In genomic region chr7:50860174-50860573, GRCh38 we compare ENCODE assay signal across 28 cellular contexts.
A peak's percentile ranks its signal among the peaks of the same experiment; 100 is the strongest.
DNase-seq lines count a peak whose midpoint lies in the region; ATAC-seq, FAIRE-seq and TF ChIP-seq lines count a peak whose summit lies in the region.
"Had no signal": no experiment of that assay in that cellular context is flagged by ENCODE, and none has a peak within 500 bp of the region (broad histone marks: within the 10 kb centered on the region; RNA-seq: fewer than 3 reads in every experiment).

No MANE protein-coding gene starts in this region.

- H2BK12ac ChIP-seq in H1 (ENCODE audit: low read depth, low read length): no peak overlapping the region

- no peak overlapping the region for H3K9ac ChIP-seq in H1 (replicated peaks in 1 of 4; ENCODE audit: extremely low read depth in 1 of 4, low read depth in 3 of 4, low read length in 3 of 4)
- no peak overlapping the region for H3K9ac ChIP-seq in neural progenitor cell
- H3K9ac ChIP-seq: BLaER1 had no signal

- POLR2A ChIA-PET in H1 (lab: Charles Lee; ENCODE audit: partially characterized antibody): no interaction called here

- H2BK20ac ChIP-seq in H1 (ENCODE audit: low read length): no peak overlapping the region

- no peaks in the 10 kb centered on the region for H3K23me2 ChIP-seq in H1 (ENCODE audit: low read depth, low read length)

- no peaks in the 10 kb centered on the region for H3K27me3 ChIP-seq in H1 (replicated peaks in 1 of 4; ENCODE audit: control insufficient read depth in 3 of 4, extremely low read depth in 1 of 4, insufficient read depth in 3 of 4, low read length in 3 of 4)
- peaks cover 0 to 11% (median 0%) of the 10 kb centered on the region in 4 donors for H3K27me3 ChIP-seq in esophagus muscularis mucosa
- H3K27me3 ChIP-seq in neural progenitor cell: no peaks in the 10 kb centered on the region
- no peaks in the 10 kb centered on the region for H3K27me3 ChIP-seq in vagina
- H3K27me3 ChIP-seq: BE2C, BLaER1 had no signal

- H3K4me1 ChIP-seq in H1 (replicated peaks in 1 of 4; ENCODE audit: control insufficient read depth in 3 of 4, insufficient read depth in 4 of 4, low read length in 3 of 4): peaks cover 0 to under 1% (median 0%) of the 10 kb centered on the region in 4 experiments; a peak in 2 of 7 replicates
- H3K4me1 ChIP-seq in esophagus muscularis mucosa: no peaks in the 10 kb centered on the region
- H3K4me1 ChIP-seq in neural progenitor cell: peaks cover 11% of the 10 kb centered on the region
- no peaks in the 10 kb centered on the region for H3K4me1 ChIP-seq in vagina
- H3K4me1 ChIP-seq: BE2C had no signal

- no peak overlapping the region for H4K8ac ChIP-seq in H1 (ENCODE audit: extremely low read depth, insufficient read depth, low read length)

- ATAC-seq in left colon (no peak), HG03457 (IDR thresholded peaks at IDR 0.05; ENCODE audit: unreplicated experiment) (no peak)
- ATAC-seq: GM12878 had no signal

- H3K18ac ChIP-seq in H1 (ENCODE audit: extremely low read depth, low read length): no peak overlapping the region

- peak overlapping the region; percentile 16 for H4K91ac ChIP-seq in H1 (replicated peaks; ENCODE audit: insufficient read length, low read length)

- no peak overlapping the region for H3K14ac ChIP-seq in H1 (ENCODE audit: insufficient read length)

- no peak overlapping the region for H2BK5ac ChIP-seq in H1 (ENCODE audit: low read depth, low read length)

- no peak for FAIRE-seq in H1 (lab: Jason Lieb, UNC)
- FAIRE-seq: A204.1, GM12878, GM12892, GM18507 had no signal

- H3K36me3 ChIP-seq in H1 (ENCODE audit: control insufficient read depth in 2 of 4, insufficient read depth in 4 of 4, low read length in 3 of 4) (no peaks in the 10 kb centered on the region), esophagus muscularis mucosa (no peaks in the 10 kb centered on the region), neural progenitor cell (no peaks in the 10 kb centered on the region), vagina (no peaks in the 10 kb centered on the region)
- H3K36me3 ChIP-seq: BE2C, BLaER1 had no signal

- no peak overlapping the region for H3K23ac ChIP-seq in H1 (ENCODE audit: insufficient read length)

- H2AK5ac ChIP-seq in H1 (ENCODE audit: low read depth, low read length): no peak overlapping the region

- peak overlapping the region; percentile 35 for H3K4me3 Mint-ChIP-seq in neural progenitor cell
- H3K4me3 Mint-ChIP-seq: CD14-positive monocyte; CD4-positive, alpha-beta memory T cell; CD4-positive, CD25-positive, alpha-beta regulatory T cell; CD8-positive, alpha-beta memory T cell had no signal

- TF ChIP-seq POLR2A in H1 (IDR thresholded peaks at IDR 0.05; ENCODE audit: control extremely low read depth in 1 of 2, low read depth in 2 of 2, low read length in 2 of 2) (no peak), esophagus muscularis mucosa (IDR thresholded peaks at IDR 0.05; ENCODE audit: low read depth) (no peak), vagina (IDR thresholded peaks at IDR 0.05) (no peak)

- H3K79me1 ChIP-seq in H1 (ENCODE audit: low read depth, low read length): no peaks in the 10 kb centered on the region

- no peaks in the 10 kb centered on the region for H3K36me3 Mint-ChIP-seq in neural progenitor cell
- H3K36me3 Mint-ChIP-seq: CD14-positive monocyte; CD4-positive, alpha-beta memory T cell; CD4-positive, CD25-positive, alpha-beta regulatory T cell; CD8-positive, alpha-beta memory T cell had no signal

- H3K27ac Mint-ChIP-seq in neural progenitor cell: no peak overlapping the region
- H3K27ac Mint-ChIP-seq: CD14-positive monocyte; CD4-positive, alpha-beta memory T cell; CD4-positive, CD25-positive, alpha-beta regulatory T cell; CD8-positive, alpha-beta memory T cell had no signal

- no peak overlapping the region for H3K4me3 ChIP-seq in H1 (ENCODE audit: extremely low read depth in 1 of 4, insufficient read depth in 2 of 4, low read depth in 3 of 4, low read length in 4 of 4)
- no peak overlapping the region for H3K4me3 ChIP-seq in esophagus muscularis mucosa
- H3K4me3 ChIP-seq in neural progenitor cell: no peak overlapping the region
- no peak overlapping the region for H3K4me3 ChIP-seq in vagina
- H3K4me3 ChIP-seq: BLaER1, GM12878 had no signal

- H4K20me1 ChIP-seq in H1 (replicated peaks in 1 of 2; ENCODE audit: control insufficient read depth in 1 of 2, insufficient read depth in 2 of 2, low read length in 2 of 2) (no peaks in the 10 kb centered on the region), neural progenitor cell (ENCODE audit: low read depth) (no peaks in the 10 kb centered on the region)
- H4K20me1 ChIP-seq: BLaER1 had no signal

- no peak for TF ChIP-seq EP300 in H1 (IDR thresholded peaks at IDR 0.05; ENCODE audit: borderline replicate concordance in 1 of 2, low read depth in 2 of 2, low read length in 2 of 2)
- TF ChIP-seq EP300 in esophagus muscularis mucosa (IDR thresholded peaks at IDR 0.05): no peak

- CTCF ChIA-PET in H1 (lab: Charles Lee; ENCODE audit: partially characterized antibody): interaction anchor here (1.5 kb wide), 1 partner anchor 140 kb away, joined by 4 read pairs; no protein-coding TSS in a partner anchor

- peaks cover 4% of the 10 kb centered on the region for H3K27me3 Mint-ChIP-seq in neural progenitor cell (ENCODE audit: insufficient read depth, low read depth)
- H3K27me3 Mint-ChIP-seq: CD4-positive, CD25-positive, alpha-beta regulatory T cell had no signal

- peaks cover 3% of the 10 kb centered on the region for H3F3A ChIP-seq in neural progenitor cell (ENCODE audit: low read depth)

- no peak overlapping the region for H2BK120ac ChIP-seq in H1 (replicated peaks; ENCODE audit: low read depth, low read length)

- H3K4me1 Mint-ChIP-seq in neural progenitor cell: no peaks in the 10 kb centered on the region
- H3K4me1 Mint-ChIP-seq: CD14-positive monocyte; CD4-positive, CD25-positive, alpha-beta regulatory T cell; CD8-positive, alpha-beta memory T cell had no signal

- H3K27ac ChIP-seq in H1 (ENCODE audit: low read depth, low read length) (no peak overlapping the region), esophagus muscularis mucosa (replicated peaks in 1 of 4) (no peak overlapping the region), neural progenitor cell (no peak overlapping the region), vagina (no peak overlapping the region)
- H3K27ac ChIP-seq: BLaER1 had no signal

- TF ChIP-seq RAD21 in H1 (IDR thresholded peaks at IDR 0.05 in 1 of 2, conservative IDR thresholded peaks at IDR 0.05 in 1 of 2; ENCODE audit: low read depth in 2 of 2, low read length in 2 of 2): no peak

- H2AFZ ChIP-seq in H1 (ENCODE audit: low read length): no peak overlapping the region
- H2AFZ ChIP-seq in neural progenitor cell (replicated peaks): no peak overlapping the region

- no peak overlapping the region for H3K4ac ChIP-seq in H1 (replicated peaks; ENCODE audit: insufficient read length, low read depth, low read length)

- H3K79me2 ChIP-seq in H1 (ENCODE audit: control insufficient read depth in 1 of 2, insufficient read depth in 2 of 2, low read length in 2 of 2): no peaks in the 10 kb centered on the region
- H3K79me2 ChIP-seq in neural progenitor cell (ENCODE audit: low read depth): no peaks in the 10 kb centered on the region

- WGBS in H1 (ENCODE audit: extremely low coverage in 1 of 2, insufficient coverage in 1 of 2, insufficient read length in 1 of 2, insufficient replicate concordance in 2 of 2, low coverage in 1 of 2, low lambda C conversion rate in 2 of 2, missing lambda C conversion rate in 1 of 2), 2 experiments: 81% methylated on average over 5 of the region's 5 CpGs; no CpG with 5 or more reads in 1 of the 2 experiments
- 78% methylated on average over 5 of the region's 5 CpGs for WGBS in esophagus muscularis mucosa

- no peak overlapping the region for H4K5ac ChIP-seq in H1 (ENCODE audit: insufficient read length, low read depth, low read length)

- DNase-seq in H1 (ENCODE audit: low read depth in 1 of 2, low spot score in 2 of 2) (no peak), esophagus muscularis mucosa (ENCODE audit: extremely low spot score) (peak; percentile 77), neural progenitor cell (ENCODE audit: low spot score) (no peak), vagina (ENCODE audit: extremely low spot score in 2 of 2) (peak; percentile 47 to 55), left colon (no peak), NOMO-1 treated with DMSO at 0.1 percent for 48 hours (lab: John Stamatoyannopoulos, UW; ENCODE audit: unreplicated experiment) (no peak)
- DNase-seq: 8988T; ACHN; BE2C; C1 segment of cervical spinal cord; CD4-positive, alpha-beta memory T cell; CD4-positive, CD25-positive, alpha-beta regulatory T cell; CD8-positive, alpha-beta memory T cell; COR-L47; DMS 273 treated with DMSO at 0.1 percent for 48 hours; DMS153; DMS53; DMS79; DND-41; EL; GDM1 had no signal

- peaks cover 3% of the 10 kb centered on the region for H3K9me3 Mint-ChIP-seq in neural progenitor cell
- H3K9me3 Mint-ChIP-seq: CD4-positive, alpha-beta memory T cell; CD8-positive, alpha-beta memory T cell had no signal

- H2BK15ac ChIP-seq in H1 (ENCODE audit: low read length): no peak overlapping the region

- TF ChIP-seq CTCF in H1 (IDR thresholded peaks at IDR 0.05; ENCODE audit: control extremely low read depth in 1 of 3, insufficient read depth in 1 of 3, low read depth in 1 of 3, low read length in 3 of 3) (no peak), esophagus muscularis mucosa (IDR thresholded peaks at IDR 0.05) (no peak), neural progenitor cell (IDR thresholded peaks at IDR 0.05) (no peak), vagina (IDR thresholded peaks at IDR 0.05) (no peak)

- H3K4me2 ChIP-seq in H1 (ENCODE audit: insufficient read depth in 1 of 2, low read depth in 2 of 2, low read length in 2 of 2) (no peak overlapping the region), neural progenitor cell (no peak overlapping the region)
- H3K4me2 ChIP-seq: BLaER1 had no signal

- no peak overlapping the region for H3K56ac ChIP-seq in H1 (replicated peaks; ENCODE audit: insufficient read length, low read depth, low read length)

- intact Hi-C loops in esophagus muscularis mucosa (cut with DNase I): no loop called here
- intact Hi-C loops in vagina (cut with DNase I): no loop called here
- intact Hi-C loops in left colon (cut with DNase I, micrococcal nuclease): no loop called here

- H3K9me3 ChIP-seq in H1 (ENCODE audit: insufficient read depth in 2 of 2, low read depth in 1 of 2, low read length in 1 of 2): no peaks in the 10 kb centered on the region
- no peaks in the 10 kb centered on the region for H3K9me3 ChIP-seq in esophagus muscularis mucosa
- no peaks in the 10 kb centered on the region for H3K9me3 ChIP-seq in neural progenitor cell (ENCODE audit: low read depth)
- no peaks in the 10 kb centered on the region for H3K9me3 ChIP-seq in vagina
- H3K9me3 ChIP-seq: BE2C, BLaER1 had no signal

TF ChIP-seq in H1, 55 proteins besides CTCF, POLR2A, EP300 and RAD21 (continues in another document):
- TF ChIP-seq CTBP2 (IDR thresholded peaks at IDR 0.05; ENCODE audit: borderline replicate concordance, insufficient read depth, insufficient read length, low read length): no peak
- TF ChIP-seq RBBP5 (IDR thresholded peaks at IDR 0.05; ENCODE audit: borderline replicate concordance, low read depth, low read length): no peak
- no peak for TF ChIP-seq TAF7 (optimal IDR thresholded peaks at IDR 0.05; ENCODE audit: borderline replicate concordance, low read depth, low read length)
- TF ChIP-seq POLR2AphosphoS5 (IDR thresholded peaks at IDR 0.05; ENCODE audit: low read depth, low read length): no peak
- TF ChIP-seq TCF12 (IDR thresholded peaks at IDR 0.05; ENCODE audit: low read depth, low read length): no peak

Comparison
In these comparisons a context has a peak if more than half of its experiments do, and no peak if none do; other contexts are left out.
1. DNase-seq: peak in esophagus muscularis mucosa (single experiment) and vagina (2 of 2); none in H1 (0 of 2), neural progenitor cell (single experiment), left colon (0 of 2) and NOMO-1 treated with DMSO at 0.1 percent for 48 hours (single experiment).